Comparison of ENCODE assay signal across 16 cellular contexts in the genomic region with DNA sequence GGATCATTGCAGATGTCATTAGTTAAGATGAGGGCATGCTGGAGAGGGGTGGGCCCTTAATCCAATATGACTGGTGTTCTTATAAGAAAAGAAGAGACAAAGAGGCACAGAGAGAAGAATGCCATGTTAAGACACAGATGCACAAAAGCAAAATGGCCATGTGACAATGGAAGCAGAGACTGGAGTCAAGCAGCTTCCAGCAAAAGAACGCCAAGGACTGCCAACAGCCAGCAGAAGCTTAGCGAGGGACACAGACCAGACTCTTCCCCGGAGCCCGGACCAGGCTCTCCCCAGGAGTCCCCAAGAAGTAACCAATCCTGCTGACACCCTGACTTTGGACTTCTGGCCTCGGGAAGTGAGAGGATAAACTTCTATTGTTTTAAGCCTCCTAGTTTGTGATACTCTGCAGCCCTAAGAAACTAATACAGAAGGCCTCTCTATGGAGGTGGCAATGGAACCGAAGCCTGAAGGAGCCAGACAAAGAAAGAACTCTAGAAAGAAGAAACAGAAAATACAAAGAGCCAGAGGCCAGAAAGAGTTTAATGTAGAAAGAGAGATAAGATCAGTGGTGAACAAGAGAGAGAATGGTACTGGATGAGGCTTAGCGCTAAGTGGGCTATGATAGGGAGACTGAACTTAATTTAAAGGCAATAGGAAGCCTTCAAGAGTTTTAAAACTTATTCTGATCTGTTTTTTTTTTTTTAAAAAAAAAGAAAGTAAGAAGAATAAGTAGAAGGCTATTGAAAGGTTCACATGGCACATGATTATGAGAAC. TPM values are rescaled to one million over a fixed set of nuclear protein-coding genes. Genes with fewer than 3 reads are reported as not detected.
DNase-seq lines count a peak whose midpoint lies in the region; ATAC-seq, FAIRE-seq and TF ChIP-seq lines count a peak whose summit lies in the region.
"Had no signal": no experiment of that assay in that cellular context is flagged by ENCODE, and none has a peak within 500 bp of the region (broad histone marks: within the 10 kb centered on the region; RNA-seq: fewer than 3 reads in every experiment).

No MANE protein-coding gene starts in this region.

- H3K27ac ChIP-seq in endodermal cell (ENCODE audit: low read depth, low read length) (no peak overlapping the region), neural progenitor cell (no peak overlapping the region)
- H3K27ac ChIP-seq: C4-2B had no signal

- DNase-seq in GM12892 (ENCODE audit: insufficient read length) (no peak), T-helper 17 cell (no peak), endodermal cell (no peak), neural progenitor cell (ENCODE audit: low spot score) (peak; percentile 31), NCI-H2107 (lab: John Stamatoyannopoulos, UW) (no peak), T-helper 9 cell (no peak), NCI-H1048 (lab: John Stamatoyannopoulos, UW) (no peak)
- DNase-seq: DND-41, GF-D8, MG63, NCI-H1092 treated with DMSO at 0.1 percent for 48 hours, NCI-H69, SHP77 treated with DMSO at 0.1 percent for 48 hours had no signal

- H3K4me2 ChIP-seq in neural progenitor cell, result no peak overlapping the region
- H3K4me2 ChIP-seq: GM23338 had no signal

- H3K9me3 ChIP-seq in T-helper 17 cell (ENCODE audit: control insufficient read depth, low read length, poor library complexity, severe bottlenecking) (no peaks in the 10 kb centered on the region), endodermal cell (ENCODE audit: control insufficient read depth, low read length) (peaks cover 12% of the 10 kb centered on the region), neural progenitor cell (ENCODE audit: low read depth) (no peaks in the 10 kb centered on the region)
- H3K9me3 ChIP-seq: MG63 had no signal

- no peak for TF ChIP-seq POLR2A in GM12892 (IDR thresholded peaks at IDR 0.05; ENCODE audit: low read depth, low read length)

- H3K4me1 ChIP-seq in endodermal cell (ENCODE audit: control insufficient read depth, insufficient read depth, low read length) (no peaks in the 10 kb centered on the region), neural progenitor cell (peaks cover 13% of the 10 kb centered on the region)

- peaks cover 21% of the 10 kb centered on the region for H3K9me3 Mint-ChIP-seq in endodermal cell
- peaks cover 11% of the 10 kb centered on the region for H3K9me3 Mint-ChIP-seq in neural progenitor cell

- no peaks in the 10 kb centered on the region for H3K27me3 Mint-ChIP-seq in T-helper 17 cell
- no peaks in the 10 kb centered on the region for H3K27me3 Mint-ChIP-seq in endodermal cell (ENCODE audit: insufficient read depth)
- peaks cover 11% of the 10 kb centered on the region for H3K27me3 Mint-ChIP-seq in neural progenitor cell (ENCODE audit: insufficient read depth, low read depth)

- TF ChIP-seq CTCF in endodermal cell (conservative IDR thresholded peaks at IDR 0.05) (no peak), neural progenitor cell (IDR thresholded peaks at IDR 0.05) (no peak)

- H3K27me3 ChIP-seq in endodermal cell (ENCODE audit: control insufficient read depth, insufficient read depth, low read length, poor library complexity, severe bottlenecking), result no peaks in the 10 kb centered on the region
- no peaks in the 10 kb centered on the region for H3K27me3 ChIP-seq in neural progenitor cell
- H3K27me3 ChIP-seq: MG63 had no signal

- peak overlapping the region; percentile 69 for H3K27ac Mint-ChIP-seq in T-helper 17 cell
- H3K27ac Mint-ChIP-seq in endodermal cell, result peak overlapping the region; percentile 2
- no peak overlapping the region for H3K27ac Mint-ChIP-seq in neural progenitor cell
- H3K27ac Mint-ChIP-seq: GM23338 had no signal

- peaks cover 4% of the 10 kb centered on the region for H3K36me3 Mint-ChIP-seq in T-helper 17 cell (ENCODE audit: low read depth)
- H3K36me3 Mint-ChIP-seq in endodermal cell (ENCODE audit: low read depth), result peaks cover 21% of the 10 kb centered on the region
- peaks cover 9% of the 10 kb centered on the region for H3K36me3 Mint-ChIP-seq in neural progenitor cell

- H3K4me3 Mint-ChIP-seq in T-helper 17 cell, result no peak overlapping the region
- H3K4me3 Mint-ChIP-seq in endodermal cell, result no peak overlapping the region
- no peak overlapping the region for H3K4me3 Mint-ChIP-seq in neural progenitor cell
- H3K4me3 Mint-ChIP-seq: GM23338 had no signal

- H3K79me2 ChIP-seq in neural progenitor cell (ENCODE audit: low read depth), result no peaks in the 10 kb centered on the region

- FAIRE-seq in GM12892 (lab: Jason Lieb, UNC), result peak; percentile 48
- FAIRE-seq: HepG2 had no signal

- no peaks in the 10 kb centered on the region for H3K36me3 ChIP-seq in endodermal cell (ENCODE audit: control insufficient read depth, insufficient read depth, low read length)
- no peaks in the 10 kb centered on the region for H3K36me3 ChIP-seq in neural progenitor cell
- H3K36me3 ChIP-seq: MG63 had no signal

- H2AFZ ChIP-seq in neural progenitor cell (replicated peaks), result no peak overlapping the region
- H2AFZ ChIP-seq: GM23338 had no signal

- peaks cover 17% of the 10 kb centered on the region for H4K20me1 ChIP-seq in neural progenitor cell (ENCODE audit: low read depth)

- H3K4me3 ChIP-seq in endodermal cell (ENCODE audit: low read length), result no peak overlapping the region
- H3K4me3 ChIP-seq in neural progenitor cell, result no peak overlapping the region
- H3K4me3 ChIP-seq: GM23338, MG63 had no signal

- H3K9ac ChIP-seq in endodermal cell (ENCODE audit: extremely low read depth, low read length, poor library complexity, severe bottlenecking), result no peak overlapping the region
- no peak overlapping the region for H3K9ac ChIP-seq in neural progenitor cell

- WGBS in endodermal cell (ENCODE audit: insufficient coverage in 1 of 2, insufficient read length in 1 of 2), 2 experiments, result 87 to 93% methylated on average over 7 of the region's 7 CpGs

- H3F3A ChIP-seq in neural progenitor cell (ENCODE audit: low read depth), result peaks cover 3% of the 10 kb centered on the region

- ATAC-seq in T-helper 17 cell, result no peak
- ATAC-seq: GM23338, HepG2 had no signal

- peaks cover 27% of the 10 kb centered on the region for H3K4me1 Mint-ChIP-seq in T-helper 17 cell
- peaks cover 31% of the 10 kb centered on the region for H3K4me1 Mint-ChIP-seq in endodermal cell
- peaks cover 11% of the 10 kb centered on the region for H3K4me1 Mint-ChIP-seq in neural progenitor cell

RNA-seq across cellular contexts. Expression of gene PRCP, which starts 27.7 kb away (rescaled TPM):
- 17.2 TPM for polyA plus RNA-seq in GM12892 (2012; ENCODE audit: missing spikeins)
- 10 to 100 TPM; 23.0 to 28.7 TPM for total RNA-seq in T-helper 17 cell
- 100 to 1,000 TPM in 1 of 2 donors, 10 to 100 TPM in 1; 76.8 to 107 TPM for total RNA-seq in endodermal cell
- 67.8 TPM for polyA plus RNA-seq in endodermal cell (2013, experiment 1 of 2)
- 60.5 TPM for polyA plus RNA-seq in endodermal cell (2013, experiment 2 of 2)
- total RNA-seq in neural progenitor cell (ENCODE audit: low replicate concordance), result 35.2 and 67.4 TPM in 2 replicates

RNA-seq across cellular contexts. Expression of gene DDIAS, which starts 29.0 kb away (rescaled TPM):
- polyA plus RNA-seq in GM12892 (2012; ENCODE audit: missing spikeins), result 4.3 TPM
- total RNA-seq in T-helper 17 cell (under 1 TPM; 0.47 to 0.52 TPM), endodermal cell (10 to 100 TPM; 14.4 to 24.1 TPM), neural progenitor cell (ENCODE audit: low replicate concordance) (19.9 and 47.7 TPM in 2 replicates)
- polyA plus RNA-seq in endodermal cell (2013, experiment 1 of 2), result 18.7 TPM
- polyA plus RNA-seq in endodermal cell (2013, experiment 2 of 2), result 18.3 TPM

Comparison
In these comparisons a context has a peak if more than half of its experiments do, and no peak if none do; other contexts are left out.
1. RNA of gene DDIAS, which starts 29.0 kb away (total RNA-seq): 19.9 to 47.7 TPM in neural progenitor cell and 14.4 to 24.1 TPM in endodermal cell; 0.47 to 0.52 TPM in T-helper 17 cell; every median in the first group is over 10 times any median in the second.